In genomic region chr19:38851622-38852230, GRCh38 we compare ENCODE assay signal across 8 cellular contexts. TPM values are rescaled to one million over a fixed set of nuclear protein-coding genes. Genes with fewer than 3 reads are reported as not detected.
DNase-seq lines count a peak whose midpoint lies in the region; ATAC-seq and TF ChIP-seq lines count a peak whose summit lies in the region.

No MANE protein-coding gene starts in this region.

- H3K27ac ChIP-seq in colonic mucosa: peak overlapping the region; percentile 100

- no peak for TF ChIP-seq CTCF in colonic mucosa (IDR thresholded peaks at IDR 0.05)

- H3K9me3 ChIP-seq in colonic mucosa: no peaks in the 10 kb centered on the region

- intact Hi-C loops in colonic mucosa (cut with DNase I): no loop called here

- H3K4me1 ChIP-seq in colonic mucosa: peaks cover 6% of the 10 kb centered on the region

- peaks cover 4% of the 10 kb centered on the region for H3K36me3 ChIP-seq in colonic mucosa

- ATAC-seq in HG03196 (IDR thresholded peaks at IDR 0.05; ENCODE audit: unreplicated experiment) (peak; percentile 16), GM21447 (IDR thresholded peaks at IDR 0.05; ENCODE audit: unreplicated experiment) (no peak)

- peak overlapping the region; percentile 91 to 100 for H3K9ac ChIP-seq in colonic mucosa (ENCODE audit: low read depth in 2 of 2, low read length in 2 of 2)

- DNase-seq in GDM1 (lab: John Stamatoyannopoulos, UW): peak; percentile 89
- DNase-seq in NCI-H524 (lab: John Stamatoyannopoulos, UW): peak; percentile 52 to 88
- DNase-seq in activated CD4-positive, alpha-beta T cell treated with anti-CD3 and anti-CD28 coated beads for 48 hours: peak; percentile 94
- peak; percentile 96 for DNase-seq in colonic mucosa
- DNase-seq in left kidney (ENCODE audit: low read depth, low spot score): peak; percentile 97
- DNase-seq in stimulated activated CD4-positive, alpha-beta T cell treated with anti-CD3 and anti-CD28 coated beads, Interleukin-1b, Interleukin-23, amount 100 ng/mL, for 24 hours (ENCODE audit: low read depth in 4 of 4, low spot score in 1 of 4): peak; percentile 83 to 91 (median 86)

- H3K27me3 ChIP-seq in colonic mucosa: no peaks in the 10 kb centered on the region

- peak overlapping the region; percentile 68 for H3K4me3 ChIP-seq in colonic mucosa

RNA-seq across cellular contexts. Expression of gene HNRNPL, which starts 1.9 kb away (rescaled TPM):
- 100 to 1,000 TPM; 305 to 418 TPM for total RNA-seq in colonic mucosa

RNA-seq across cellular contexts. Expression of gene ECH1, which starts 20.1 kb away (rescaled TPM):
- total RNA-seq in colonic mucosa: 100 to 1,000 TPM; 264 to 335 TPM

RNA-seq across cellular contexts. Expression of gene RINL, which starts 26.3 kb away (rescaled TPM):
- total RNA-seq in colonic mucosa: 1 to 10 TPM; 3.6 to 5.1 TPM

RNA-seq across cellular contexts. Expression of gene LGALS4, which starts 39.0 kb away (rescaled TPM):
- 1,000 to 10,000 TPM; 6,357 to 8,309 TPM for total RNA-seq in colonic mucosa

RNA-seq across cellular contexts. Expression of gene SIRT2, which starts 47.7 kb away (rescaled TPM):
- total RNA-seq in colonic mucosa: 10 to 100 TPM; 28.0 to 32.9 TPM
